In genomic region chr10:30857803-30858202, GRCh38 we compare ENCODE assay signal across 12 cellular contexts.
DNase-seq lines count a peak whose midpoint lies in the region; ATAC-seq, FAIRE-seq and TF ChIP-seq lines count a peak whose summit lies in the region.
"Had no signal": no experiment of that assay in that cellular context is flagged by ENCODE, and none has a peak within 500 bp of the region (broad histone marks: within the 10 kb centered on the region; RNA-seq: fewer than 3 reads in every experiment).

No MANE protein-coding gene starts in this region.

- H3K27ac Mint-ChIP-seq in HFFc6: peak overlapping the region; percentile 11; the same call in 1 of the 2 replicates
- H3K27ac Mint-ChIP-seq: activated T-cell treated with anti-CD3 and anti-CD28 coated beads, Interleukin-2, amount 50 U/mL, for 72 hours had no signal

- peak; percentile 31 for ATAC-seq in left lobe of liver
- ATAC-seq: activated T-cell treated with anti-CD3 and anti-CD28 coated beads, Interleukin-2, amount 50 U/mL, for 72 hours had no signal

- no peaks in the 10 kb centered on the region for H3K9me3 Mint-ChIP-seq in HFFc6
- H3K9me3 Mint-ChIP-seq: activated T-cell treated with anti-CD3 and anti-CD28 coated beads, Interleukin-2, amount 50 U/mL, for 72 hours; neural crest cell had no signal

- TF ChIP-seq POLR2A in suprapubic skin (IDR thresholded peaks at IDR 0.05): no peak
- TF ChIP-seq POLR2A in erythroblast (IDR thresholded peaks at IDR 0.05; ENCODE audit: low read length): no peak

- H3K27me3 ChIP-seq in bronchial epithelial cell (ENCODE audit: control insufficient read depth, insufficient read depth, low read length) (no peaks in the 10 kb centered on the region), suprapubic skin (no peaks in the 10 kb centered on the region)
- H3K27me3 ChIP-seq: SJSA1 had no signal

- TF ChIP-seq CTCF in HFFc6 (IDR thresholded peaks at IDR 0.05) (no peak), bronchial epithelial cell (IDR thresholded peaks at IDR 0.05; ENCODE audit: insufficient read depth, low read length, severe bottlenecking) (no peak), suprapubic skin (IDR thresholded peaks at IDR 0.05) (no peak)

- no peaks in the 10 kb centered on the region for H3K9me3 ChIP-seq in suprapubic skin
- H3K9me3 ChIP-seq: SJSA1 had no signal

- peak overlapping the region; percentile 34 for H3K27ac ChIP-seq in suprapubic skin
- H3K27ac ChIP-seq: SJSA1 had no signal

- H3K4me1 ChIP-seq in suprapubic skin: peaks cover 23% of the 10 kb centered on the region

- H3K4me3 Mint-ChIP-seq in HFFc6: no peak overlapping the region
- H3K4me3 Mint-ChIP-seq: activated T-cell treated with anti-CD3 and anti-CD28 coated beads, Interleukin-2, amount 50 U/mL, for 72 hours; neural crest cell had no signal

- peak; percentile 64 for FAIRE-seq in bronchial epithelial cell (lab: Jason Lieb, UNC)
- FAIRE-seq in frontal cortex (lab: Jason Lieb, UNC): no peak

- no peak for DNase-seq in HFFc6
- DNase-seq in bronchial epithelial cell (ENCODE audit: low read depth): peak; percentile 5
- no peak for DNase-seq in left lobe of liver (ENCODE audit: low spot score)
- peak; percentile 88 for DNase-seq in suprapubic skin (ENCODE audit: low spot score in 2 of 2)
- no peak for DNase-seq in NCI-H2227 treated with DMSO at 0.1 percent for 48 hours (lab: John Stamatoyannopoulos, UW)
- no peak for DNase-seq in frontal cortex (ENCODE audit: low spot score in 2 of 2)
- no peak for DNase-seq in GOT3 (lab: John Stamatoyannopoulos, UW)
- no peak for DNase-seq in erythroblast (lab: John Stamatoyannopoulos, UW)
- DNase-seq: activated T-cell treated with anti-CD3 and anti-CD28 coated beads, Interleukin-2, amount 50 U/mL, for 72 hours; NCI-H1105 had no signal

- no peak overlapping the region for H3K4me3 ChIP-seq in bronchial epithelial cell (ENCODE audit: low read depth, low read length)
- H3K4me3 ChIP-seq in suprapubic skin: no peak overlapping the region
- H3K4me3 ChIP-seq: SJSA1 had no signal

- 25% methylated on average over 3 of the region's 3 CpGs for WGBS in suprapubic skin

- no peaks in the 10 kb centered on the region; the same call in 1 of the 2 replicates for H3K27me3 Mint-ChIP-seq in HFFc6 (ENCODE audit: insufficient read depth)

- H3K36me3 ChIP-seq in bronchial epithelial cell (ENCODE audit: control insufficient read depth, insufficient read depth, low read length) (no peaks in the 10 kb centered on the region), suprapubic skin (no peaks in the 10 kb centered on the region)
- H3K36me3 ChIP-seq: SJSA1 had no signal

- peaks cover 43% of the 10 kb centered on the region for H3K4me1 Mint-ChIP-seq in HFFc6 (ENCODE audit: low read depth)

- H3K36me3 Mint-ChIP-seq in HFFc6 (ENCODE audit: low read depth): no peaks in the 10 kb centered on the region

- TF ChIP-seq EP300 in suprapubic skin (IDR thresholded peaks at IDR 0.05): no peak

Comparison
In these comparisons a context has a peak if more than half of its experiments do, and no peak if none do; other contexts are left out.
1. DNase-seq: peak in bronchial epithelial cell (single experiment) and suprapubic skin (2 of 2); none in HFFc6 (single experiment), left lobe of liver (single experiment), NCI-H2227 treated with DMSO at 0.1 percent for 48 hours (single experiment), frontal cortex (0 of 2), GOT3 (single experiment) and erythroblast (0 of 2).